ENCODE assay signal across 14 cellular contexts in the genomic region with DNA sequence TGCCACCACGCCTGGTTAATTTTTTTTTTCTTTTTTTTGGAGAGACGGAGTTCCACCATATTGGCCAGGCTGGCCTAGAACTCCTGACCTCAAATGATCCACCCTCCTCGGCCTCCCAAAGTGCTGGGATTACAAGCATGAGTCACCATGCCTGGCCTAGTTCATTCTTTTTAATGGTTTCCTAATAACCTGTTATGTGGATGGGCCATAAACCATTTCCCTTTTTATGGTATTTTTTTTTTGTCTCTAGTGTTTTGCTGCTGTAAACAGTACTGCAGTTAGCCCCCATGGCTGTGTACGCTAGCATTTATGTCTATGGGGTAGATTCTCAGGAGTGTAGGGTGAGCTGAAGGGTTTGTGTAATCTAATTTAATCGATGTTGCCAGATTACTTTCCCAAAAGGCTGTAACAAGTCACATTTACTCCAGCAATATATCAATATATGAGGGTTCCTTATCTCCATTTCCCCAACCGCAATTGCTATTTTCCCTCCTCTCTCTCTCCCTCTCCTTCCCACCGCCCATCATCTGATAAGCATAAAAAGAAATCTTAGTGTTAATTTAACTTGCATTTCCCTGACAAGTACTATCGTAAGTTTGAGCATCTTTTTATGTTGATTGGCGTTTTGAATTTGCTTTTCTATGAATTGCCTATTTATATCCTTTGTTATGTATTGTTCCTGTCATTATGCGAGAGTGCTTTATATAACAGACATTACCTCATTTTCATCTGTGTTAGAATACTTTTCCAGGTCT. TPM values are rescaled to one million over a fixed set of nuclear protein-coding genes. Genes with fewer than 3 reads are reported as not detected.
DNase-seq lines count a peak whose midpoint lies in the region; ATAC-seq and TF ChIP-seq lines count a peak whose summit lies in the region.
"Had no signal": no experiment of that assay in that cellular context is flagged by ENCODE, and none has a peak within 500 bp of the region (broad histone marks: within the 10 kb centered on the region; RNA-seq: fewer than 3 reads in every experiment).

No MANE protein-coding gene starts in this region.

- no peak for ATAC-seq in activated CD8-positive, alpha-beta T cell treated with anti-CD3 and anti-CD28 coated beads for 36 hours
- ATAC-seq in activated CD8-positive, alpha-beta T cell treated with anti-CD3 and anti-CD28 coated beads, Interleukin-2, amount 10 ng/mL, durations not matched to agents 7 days and 5 days = no peak
- no peak for ATAC-seq in activated naive CD8-positive, alpha-beta T cell treated with anti-CD3 and anti-CD28 coated beads, Interleukin-2, amount 50 U/mL, for 24 hours
- no peak for ATAC-seq in natural killer cell treated with Interleukin-12 subunit alpha and Interleukin-12 subunit beta and Interleukin-15 and Interleukin-18, amount 100 ng/mL, for 72 hours
- no peak for ATAC-seq in HG02798 (IDR thresholded peaks at IDR 0.05; ENCODE audit: poor library complexity, unreplicated experiment)
- ATAC-seq: activated CD8-positive, alpha-beta memory T cell treated with anti-CD3 and anti-CD28 coated beads, Interleukin-2, amount 10 ng/mL, durations not matched to agents 7 days and 5 days had no signal

- no peak overlapping the region for H3K9ac ChIP-seq in Karpas-422 (ENCODE audit: low read length)
- H3K9ac ChIP-seq: parathyroid adenoma had no signal

- H4K20me1 ChIP-seq in Karpas-422 (ENCODE audit: insufficient read depth, low read depth, low read length) = no peaks in the 10 kb centered on the region
- H4K20me1 ChIP-seq in osteoblast (ENCODE audit: insufficient read depth, low read length) = no peaks in the 10 kb centered on the region

- peaks cover 67% of the 10 kb centered on the region for H3K79me2 ChIP-seq in Karpas-422 (ENCODE audit: low read length)
- H3K79me2 ChIP-seq in osteoblast (ENCODE audit: insufficient read depth, low read length) = no peaks in the 10 kb centered on the region
- H3K79me2 ChIP-seq: parathyroid adenoma had no signal

- CTCF ChIA-PET in activated CD8-positive, alpha-beta T cell treated with anti-CD3 and anti-CD28 coated beads for 36 hours (lab: Charles Lee) = interaction anchor here (1.2 to 1.5 kb wide), 2 partner anchors 15 to 29 kb away, joined by 4 to 8 read pairs; no protein-coding TSS in a partner anchor
- CTCF ChIA-PET in activated CD8-positive, alpha-beta T cell treated with anti-CD3 and anti-CD28 coated beads, Interleukin-2, amount 10 ng/mL, durations not matched to agents 7 days and 5 days (lab: Charles Lee) = interaction anchor here (0.9 kb wide), 1 partner anchor 86 kb away, joined by 3 read pairs; no protein-coding TSS in a partner anchor

- H3K27me3 Mint-ChIP-seq in activated CD8-positive, alpha-beta T cell treated with anti-CD3 and anti-CD28 coated beads for 36 hours = no peaks in the 10 kb centered on the region
- H3K27me3 Mint-ChIP-seq in activated CD8-positive, alpha-beta T cell treated with anti-CD3 and anti-CD28 coated beads, Interleukin-2, amount 10 ng/mL, durations not matched to agents 7 days and 5 days (ENCODE audit: low read depth) = no peaks in the 10 kb centered on the region
- no peaks in the 10 kb centered on the region for H3K27me3 Mint-ChIP-seq in activated naive CD8-positive, alpha-beta T cell treated with anti-CD3 and anti-CD28 coated beads, Interleukin-2, amount 50 U/mL, for 24 hours
- no peaks in the 10 kb centered on the region for H3K27me3 Mint-ChIP-seq in natural killer cell treated with Interleukin-12 subunit alpha and Interleukin-12 subunit beta and Interleukin-15 and Interleukin-18, amount 100 ng/mL, for 72 hours
- H3K27me3 Mint-ChIP-seq: activated CD8-positive, alpha-beta memory T cell treated with anti-CD3 and anti-CD28 coated beads, Interleukin-2, amount 10 ng/mL, durations not matched to agents 7 days and 5 days had no signal

- peaks cover 86% of the 10 kb centered on the region for H3K4me1 Mint-ChIP-seq in activated CD8-positive, alpha-beta T cell treated with anti-CD3 and anti-CD28 coated beads for 36 hours (ENCODE audit: low read depth)
- H3K4me1 Mint-ChIP-seq in activated CD8-positive, alpha-beta T cell treated with anti-CD3 and anti-CD28 coated beads, Interleukin-2, amount 10 ng/mL, durations not matched to agents 7 days and 5 days (ENCODE audit: low read depth) = peaks cover 57% of the 10 kb centered on the region
- H3K4me1 Mint-ChIP-seq in activated naive CD8-positive, alpha-beta T cell treated with anti-CD3 and anti-CD28 coated beads, Interleukin-2, amount 50 U/mL, for 24 hours = peaks cover 85% of the 10 kb centered on the region
- peaks cover 67 to 69% of the 10 kb centered on the region in 2 donors for H3K4me1 Mint-ChIP-seq in natural killer cell treated with Interleukin-12 subunit alpha and Interleukin-12 subunit beta and Interleukin-15 and Interleukin-18, amount 100 ng/mL, for 72 hours (ENCODE audit: low read depth in 2 of 2)

- H3K36me3 ChIP-seq in Karpas-422 (ENCODE audit: insufficient read depth, low read length) (no peaks in the 10 kb centered on the region), osteoblast (ENCODE audit: insufficient read depth, low read length) (no peaks in the 10 kb centered on the region)
- H3K36me3 ChIP-seq: ascending aorta had no signal

- H3K9me2 ChIP-seq in Karpas-422 (replicated peaks; ENCODE audit: insufficient read depth, low read length) = no peaks in the 10 kb centered on the region

- H3K27ac ChIP-seq in Karpas-422 (ENCODE audit: low read length) (peak overlapping the region; percentile 18; the same call in 1 of the 2 replicates), osteoblast (ENCODE audit: low read depth, low read length) (no peak overlapping the region)
- H3K27ac ChIP-seq: ascending aorta, parathyroid adenoma had no signal

- no peaks in the 10 kb centered on the region for H3K27me3 ChIP-seq in Karpas-422 (ENCODE audit: low read length)
- H3K27me3 ChIP-seq in osteoblast (ENCODE audit: insufficient read depth, low read length) = no peaks in the 10 kb centered on the region
- H3K27me3 ChIP-seq: ascending aorta had no signal

- H2AFZ ChIP-seq in Karpas-422 (ENCODE audit: low read length) (no peak overlapping the region), osteoblast (ENCODE audit: low read length) (no peak overlapping the region)
- H2AFZ ChIP-seq: parathyroid adenoma had no signal

- H3K36me3 Mint-ChIP-seq in activated CD8-positive, alpha-beta T cell treated with anti-CD3 and anti-CD28 coated beads for 36 hours (ENCODE audit: low read depth) = peaks cover 37% of the 10 kb centered on the region
- H3K36me3 Mint-ChIP-seq in activated CD8-positive, alpha-beta T cell treated with anti-CD3 and anti-CD28 coated beads, Interleukin-2, amount 10 ng/mL, durations not matched to agents 7 days and 5 days (ENCODE audit: low read depth) = peaks cover 61% of the 10 kb centered on the region
- H3K36me3 Mint-ChIP-seq in activated naive CD8-positive, alpha-beta T cell treated with anti-CD3 and anti-CD28 coated beads, Interleukin-2, amount 50 U/mL, for 24 hours (ENCODE audit: low read depth) = peaks cover 18% of the 10 kb centered on the region
- no peaks in the 10 kb centered on the region for H3K36me3 Mint-ChIP-seq in natural killer cell treated with Interleukin-12 subunit alpha and Interleukin-12 subunit beta and Interleukin-15 and Interleukin-18, amount 100 ng/mL, for 72 hours

- H3K4me3 ChIP-seq in Karpas-422 (ENCODE audit: low read length) (no peak overlapping the region), osteoblast (ENCODE audit: insufficient read depth, low read length) (no peak overlapping the region)
- H3K4me3 ChIP-seq: ascending aorta had no signal

- peak overlapping the region; percentile 43 for H3K27ac Mint-ChIP-seq in activated CD8-positive, alpha-beta T cell treated with anti-CD3 and anti-CD28 coated beads for 36 hours
- no peak overlapping the region for H3K27ac Mint-ChIP-seq in activated CD8-positive, alpha-beta T cell treated with anti-CD3 and anti-CD28 coated beads, Interleukin-2, amount 10 ng/mL, durations not matched to agents 7 days and 5 days
- H3K27ac Mint-ChIP-seq in activated naive CD8-positive, alpha-beta T cell treated with anti-CD3 and anti-CD28 coated beads, Interleukin-2, amount 50 U/mL, for 24 hours = peak overlapping the region; percentile 15
- peak overlapping the region; percentile 60 to 90 for H3K27ac Mint-ChIP-seq in natural killer cell treated with Interleukin-12 subunit alpha and Interleukin-12 subunit beta and Interleukin-15 and Interleukin-18, amount 100 ng/mL, for 72 hours
- H3K27ac Mint-ChIP-seq: activated CD8-positive, alpha-beta memory T cell treated with anti-CD3 and anti-CD28 coated beads, Interleukin-2, amount 10 ng/mL, durations not matched to agents 7 days and 5 days had no signal

- H3K4me2 ChIP-seq in Karpas-422 (ENCODE audit: low read depth, low read length, poor library complexity, severe bottlenecking) (no peak overlapping the region), osteoblast (ENCODE audit: insufficient read depth, low read length) (no peak overlapping the region)

- intact Hi-C loops in activated CD8-positive, alpha-beta T cell treated with anti-CD3 and anti-CD28 coated beads for 36 hours (cut with micrococcal nuclease) = no loop called here

- no peak overlapping the region for H3K4me3 Mint-ChIP-seq in activated CD8-positive, alpha-beta T cell treated with anti-CD3 and anti-CD28 coated beads for 36 hours
- H3K4me3 Mint-ChIP-seq in activated CD8-positive, alpha-beta T cell treated with anti-CD3 and anti-CD28 coated beads, Interleukin-2, amount 10 ng/mL, durations not matched to agents 7 days and 5 days = no peak overlapping the region
- H3K4me3 Mint-ChIP-seq in activated naive CD8-positive, alpha-beta T cell treated with anti-CD3 and anti-CD28 coated beads, Interleukin-2, amount 50 U/mL, for 24 hours = no peak overlapping the region
- H3K4me3 Mint-ChIP-seq in natural killer cell treated with Interleukin-12 subunit alpha and Interleukin-12 subunit beta and Interleukin-15 and Interleukin-18, amount 100 ng/mL, for 72 hours = no peak overlapping the region
- H3K4me3 Mint-ChIP-seq: activated CD8-positive, alpha-beta memory T cell treated with anti-CD3 and anti-CD28 coated beads, Interleukin-2, amount 10 ng/mL, durations not matched to agents 7 days and 5 days had no signal

- H3K9me3 Mint-ChIP-seq in activated CD8-positive, alpha-beta T cell treated with anti-CD3 and anti-CD28 coated beads for 36 hours = no peaks in the 10 kb centered on the region
- no peaks in the 10 kb centered on the region for H3K9me3 Mint-ChIP-seq in activated CD8-positive, alpha-beta T cell treated with anti-CD3 and anti-CD28 coated beads, Interleukin-2, amount 10 ng/mL, durations not matched to agents 7 days and 5 days (ENCODE audit: insufficient read depth)
- no peaks in the 10 kb centered on the region for H3K9me3 Mint-ChIP-seq in activated naive CD8-positive, alpha-beta T cell treated with anti-CD3 and anti-CD28 coated beads, Interleukin-2, amount 50 U/mL, for 24 hours
- no peaks in the 10 kb centered on the region for H3K9me3 Mint-ChIP-seq in natural killer cell treated with Interleukin-12 subunit alpha and Interleukin-12 subunit beta and Interleukin-15 and Interleukin-18, amount 100 ng/mL, for 72 hours

- H3K9me3 ChIP-seq in Karpas-422 (ENCODE audit: low read length) = no peaks in the 10 kb centered on the region
- no peaks in the 10 kb centered on the region for H3K9me3 ChIP-seq in osteoblast (ENCODE audit: low read depth, low read length)
- H3K9me3 ChIP-seq: ascending aorta had no signal

- no peak for TF ChIP-seq CTCF in activated CD8-positive, alpha-beta T cell treated with anti-CD3 and anti-CD28 coated beads for 36 hours (IDR thresholded peaks at IDR 0.05)
- TF ChIP-seq CTCF in osteoblast (IDR thresholded peaks at IDR 0.05; ENCODE audit: extremely low read depth, low read depth, low read length) = no peak

- POLR2A ChIA-PET in activated CD8-positive, alpha-beta T cell treated with anti-CD3 and anti-CD28 coated beads for 36 hours (lab: Charles Lee) = no interaction called here
- POLR2A ChIA-PET in activated CD8-positive, alpha-beta T cell treated with anti-CD3 and anti-CD28 coated beads, Interleukin-2, amount 10 ng/mL, durations not matched to agents 7 days and 5 days (lab: Charles Lee) = no interaction called here

- H3K4me1 ChIP-seq in Karpas-422 (ENCODE audit: low read length) (peaks cover 87% of the 10 kb centered on the region), osteoblast (ENCODE audit: insufficient read depth, low read length) (peaks cover 29% of the 10 kb centered on the region)

- no peak for DNase-seq in activated CD8-positive, alpha-beta T cell treated with anti-CD3 and anti-CD28 coated beads for 36 hours
- DNase-seq in activated CD8-positive, alpha-beta T cell treated with anti-CD3 and anti-CD28 coated beads, Interleukin-2, amount 10 ng/mL, durations not matched to agents 7 days and 5 days = no peak
- DNase-seq in Karpas-422 (no peak), osteoblast (ENCODE audit: insufficient read length, low spot score, missing footprints) (no peak), dedifferentiated amniotic fluid mesenchymal stem cell (ENCODE audit: extremely low spot score) (no peak)
- no peak for DNase-seq in activated naive CD8-positive, alpha-beta T cell treated with anti-CD3 and anti-CD28 coated beads, Interleukin-2, amount 50 U/mL, for 24 hours
- DNase-seq in natural killer cell treated with Interleukin-12 subunit alpha and Interleukin-12 subunit beta and Interleukin-15 and Interleukin-18, amount 100 ng/mL, for 72 hours (ENCODE audit: low spot score) = no peak
- DNase-seq: activated CD8-positive, alpha-beta memory T cell treated with anti-CD3 and anti-CD28 coated beads, Interleukin-2, amount 10 ng/mL, durations not matched to agents 7 days and 5 days; glutamatergic neuron; NCI-H1105; NCI-H510A had no signal

RNA-seq across cellular contexts. Expression of a gene that starts 28.7 kb away (rescaled TPM):
- total RNA-seq in activated CD8-positive, alpha-beta T cell treated with anti-CD3 and anti-CD28 coated beads for 36 hours = 10 to 100 TPM; 66.4 to 67.9 TPM
- total RNA-seq in activated CD8-positive, alpha-beta T cell treated with anti-CD3 and anti-CD28 coated beads, Interleukin-2, amount 10 ng/mL, durations not matched to agents 7 days and 5 days = 100 to 1,000 TPM; 143 to 145 TPM
- total RNA-seq in Karpas-422 (2014; rRNA removed; shearing (Covaris generic); ENCODE audit: low replicate concordance) = 85.4 and 116 TPM in 2 replicates
- total RNA-seq in natural killer cell treated with Interleukin-12 subunit alpha and Interleukin-12 subunit beta and Interleukin-15 and Interleukin-18, amount 100 ng/mL, for 72 hours = 10 to 100 TPM; 30.3 to 30.9 TPM
- under 0.01 and 0.29 TPM in 2 replicates for total RNA-seq in osteoblast

Comparison
In these comparisons a context has a peak if more than half of its experiments do, and no peak if none do; other contexts are left out.
1. RNA of a gene that starts 28.7 kb away (total RNA-seq): 143 to 145 TPM in activated CD8-positive, alpha-beta T cell treated with anti-CD3 and anti-CD28 coated beads, Interleukin-2, amount 10 ng/mL, durations not matched to agents 7 days and 5 days, 85.4 to 116 TPM in Karpas-422, 66.4 to 67.9 TPM in activated CD8-positive, alpha-beta T cell treated with anti-CD3 and anti-CD28 coated beads for 36 hours and 30.3 to 30.9 TPM in natural killer cell treated with Interleukin-12 subunit alpha and Interleukin-12 subunit beta and Interleukin-15 and Interleukin-18, amount 100 ng/mL, for 72 hours; under 0.01 to 0.29 TPM in osteoblast; every median in the first group is over 10 times any median in the second.